In the genomic region with DNA sequence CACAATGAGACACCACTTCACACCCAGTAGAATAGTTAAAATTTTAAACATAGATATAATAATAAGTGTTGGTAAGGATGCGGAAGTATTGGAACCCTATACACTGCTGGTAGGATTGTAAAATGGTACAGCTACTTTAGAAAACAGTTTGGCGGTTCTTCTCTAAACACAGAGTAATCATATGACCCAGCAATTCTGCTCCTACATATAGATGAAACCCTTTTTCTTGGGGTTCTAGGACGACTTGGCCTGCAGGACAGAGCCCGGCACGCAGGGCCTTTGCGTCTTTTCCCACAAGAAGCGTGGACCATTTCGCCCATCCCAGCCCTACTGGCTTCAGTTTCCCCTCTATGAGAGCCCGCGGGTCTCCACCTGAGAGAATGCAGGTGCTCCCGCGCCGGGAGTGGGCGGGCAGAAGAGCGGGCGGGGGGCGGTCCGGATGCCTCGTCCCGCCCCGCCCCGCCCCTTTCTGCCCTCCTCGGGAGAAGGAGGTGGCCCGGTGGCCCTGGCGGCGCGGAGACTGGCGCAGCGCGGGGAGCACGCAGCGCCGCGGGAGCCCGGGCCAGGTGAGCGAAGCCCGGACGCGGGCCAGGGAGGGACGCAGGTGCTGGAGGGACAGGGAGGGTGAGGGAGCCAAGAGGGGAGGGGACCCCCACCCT, we compare ENCODE assay signal across 8 cellular contexts. TPM values are rescaled to one million over a fixed set of nuclear protein-coding genes. Genes with fewer than 3 reads are reported as not detected.
DNase-seq lines count a peak whose midpoint lies in the region; FAIRE-seq and TF ChIP-seq lines count a peak whose summit lies in the region.

A gene (plus strand): TSS at position 508 of the 659 bp plus-strand sequence. CDS start 3,077 bp downstream, outside the sequence.

- H3K9me3 Mint-ChIP-seq in activated T-cell treated with anti-CD3 and anti-CD28 coated beads, Interleukin-2, amount 50 U/mL, for 24 hours = no peaks in the 10 kb centered on the region

- TF ChIP-seq POLR2A in suprapubic skin (IDR thresholded peaks at IDR 0.05) = no peak

- no peak for FAIRE-seq in HTR-8/SVneo (lab: Jason Lieb, UNC)

- H3K27me3 ChIP-seq in suprapubic skin = peaks cover 25% of the 10 kb centered on the region

- no peak within 1 kb of the TSS for H3K4me3 Mint-ChIP-seq in activated T-cell treated with anti-CD3 and anti-CD28 coated beads, Interleukin-2, amount 50 U/mL, for 24 hours

- TF ChIP-seq CTCF in suprapubic skin (IDR thresholded peaks at IDR 0.05) = no peak
- TF ChIP-seq CTCF in foreskin fibroblast (IDR thresholded peaks at IDR 0.05; ENCODE audit: low read depth, low read length) = no peak

- H3K9me3 ChIP-seq in suprapubic skin = no peaks in the 10 kb centered on the region

- H3K4me3 ChIP-seq in suprapubic skin (peak within 1 kb of the TSS; percentile 38), foreskin fibroblast (ENCODE audit: low read depth in 1 of 2, low read length in 2 of 2) (no peak within 1 kb of the TSS)

- H3K27ac ChIP-seq in suprapubic skin = no peak within 1 kb of the TSS

- peaks cover 22% of the 10 kb centered on the region for H3K27me3 Mint-ChIP-seq in activated T-cell treated with anti-CD3 and anti-CD28 coated beads, Interleukin-2, amount 50 U/mL, for 24 hours

- peaks cover 5% of the 10 kb centered on the region for H3K4me1 Mint-ChIP-seq in activated T-cell treated with anti-CD3 and anti-CD28 coated beads, Interleukin-2, amount 50 U/mL, for 24 hours (ENCODE audit: low read depth)

- no peak for TF ChIP-seq EP300 in suprapubic skin (IDR thresholded peaks at IDR 0.05)

- H3K27ac Mint-ChIP-seq in activated T-cell treated with anti-CD3 and anti-CD28 coated beads, Interleukin-2, amount 50 U/mL, for 24 hours = no peak within 1 kb of the TSS

- peaks cover 7% of the 10 kb centered on the region for H3K4me1 ChIP-seq in suprapubic skin

- no peaks in the 10 kb centered on the region for H3K36me3 ChIP-seq in suprapubic skin

- no peaks in the 10 kb centered on the region for H3K36me3 Mint-ChIP-seq in activated T-cell treated with anti-CD3 and anti-CD28 coated beads, Interleukin-2, amount 50 U/mL, for 24 hours (ENCODE audit: low read depth)

- DNase-seq in NCI-H345 (lab: John Stamatoyannopoulos, UW) = peak; percentile 18
- DNase-seq in NCI-H345 treated with DMSO at 0.1 percent for 48 hours (lab: John Stamatoyannopoulos, UW; ENCODE audit: unreplicated experiment) = no peak
- peak; percentile 63 for DNase-seq in activated T-cell treated with anti-CD3 and anti-CD28 coated beads, Interleukin-2, amount 50 U/mL, for 24 hours
- DNase-seq in left kidney (ENCODE audit: low read depth, low spot score) = peak; percentile 77
- DNase-seq in suprapubic skin (ENCODE audit: low spot score in 2 of 2) = no peak
- no peak for DNase-seq in C1 segment of cervical spinal cord (lab: John Stamatoyannopoulos, UW)
- DNase-seq in HTR-8/SVneo (ENCODE audit: insufficient read length, low spot score) = no peak
- DNase-seq in foreskin fibroblast = no peak

- 16% methylated on average over 10 of the region's 40 CpGs for WGBS in suprapubic skin

RNA-seq across cellular contexts. Expression of the gene that starts here (rescaled TPM):
- total RNA-seq in suprapubic skin = not detected

Comparison
In these comparisons a context has a peak if more than half of its experiments do, and no peak if none do; other contexts are left out.
1. DNase-seq: peak in NCI-H345 (single experiment), activated T-cell treated with anti-CD3 and anti-CD28 coated beads, Interleukin-2, amount 50 U/mL, for 24 hours (single experiment) and left kidney (single experiment); none in NCI-H345 treated with DMSO at 0.1 percent for 48 hours (single experiment), suprapubic skin (0 of 2), C1 segment of cervical spinal cord (0 of 14), HTR-8/SVneo (single experiment) and foreskin fibroblast (0 of 2).